In genomic region chr1:53326088-53326597, GRCh38 we compare ENCODE assay signal across 8 cellular contexts. TPM values are rescaled to one million over a fixed set of nuclear protein-coding genes. Genes with fewer than 3 reads are reported as not detected.
DNase-seq lines count a peak whose midpoint lies in the region; ATAC-seq and TF ChIP-seq lines count a peak whose summit lies in the region.

No MANE protein-coding gene starts in this region.

- H3K27ac ChIP-seq in HUES64 (ENCODE audit: low read depth, low read length) (peak overlapping the region; percentile 96), OCI-LY1 (ENCODE audit: low read depth, low read length, poor library complexity, severe bottlenecking) (peak overlapping the region; percentile 84), esophagus (ENCODE audit: low read depth in 2 of 2, low read length in 1 of 2) (peak overlapping the region; percentile 61 to 76)

- H3K4me2 ChIP-seq in OCI-LY1 (ENCODE audit: low read length), result peak overlapping the region; percentile 94

- DNase-seq in DMS114 treated with DMSO at 0.1 percent for 48 hours (lab: John Stamatoyannopoulos, UW; ENCODE audit: unreplicated experiment) (peak; percentile 84), activated T-cell treated with anti-CD3 and anti-CD28 coated beads for 1 hour (ENCODE audit: low read depth) (peak; percentile 82)
- DNase-seq in stimulated activated CD8-positive, alpha-beta memory T cell treated with anti-CD3 and anti-CD28 coated beads, Interleukin-4, amount 100 ng/mL, for 4 hours (ENCODE audit: low read depth in 2 of 2, low spot score in 1 of 2), result peak; percentile 85 to 91

- 0 out of 2 replicates have a peak, but pooled peaks cover 4% of the 10 kb centered on the region for H3K27me3 ChIP-seq in HUES64 (ENCODE audit: insufficient read depth, low read length)
- H3K27me3 ChIP-seq in OCI-LY1 (ENCODE audit: insufficient read depth, low read length), result no peaks in the 10 kb centered on the region
- H3K27me3 ChIP-seq in esophagus (ENCODE audit: control insufficient read depth in 1 of 2, insufficient read depth in 2 of 2, low read length in 2 of 2), result no peaks in the 10 kb centered on the region
- peaks cover 26% of the 10 kb centered on the region for H3K27me3 ChIP-seq in mucosa of stomach (ENCODE audit: control insufficient read depth, insufficient read depth, low read length)

- no peaks in the 10 kb centered on the region for H3K9me2 ChIP-seq in OCI-LY1 (ENCODE audit: low read depth, low read length)

- no peaks in the 10 kb centered on the region for H3F3A ChIP-seq in OCI-LY1 (ENCODE audit: insufficient read depth, low read length)

- H3K36me3 ChIP-seq in HUES64 (ENCODE audit: insufficient read depth, low read length), result peaks cover 45% of the 10 kb centered on the region
- H3K36me3 ChIP-seq in OCI-LY1 (ENCODE audit: insufficient read depth, low read length), result peaks cover 47% of the 10 kb centered on the region
- peaks cover 0 to 3% of the 10 kb centered on the region in 2 donors for H3K36me3 ChIP-seq in esophagus (ENCODE audit: control insufficient read depth in 2 of 2, insufficient read depth in 2 of 2, low read length in 1 of 2)
- H3K36me3 ChIP-seq in mucosa of stomach (ENCODE audit: control insufficient read depth, insufficient read depth, low read length), result no peaks in the 10 kb centered on the region

- peak; percentile 79 for ATAC-seq in GM21526 (IDR thresholded peaks at IDR 0.05; ENCODE audit: low FRiP score, unreplicated experiment)

- no peaks in the 10 kb centered on the region for H4K20me1 ChIP-seq in OCI-LY1 (ENCODE audit: insufficient read depth, low read length)

- no peak for TF ChIP-seq CTCF in OCI-LY1 (IDR thresholded peaks at IDR 0.05; ENCODE audit: low read length)

- under 1% methylated on average over 42 of the region's 42 CpGs for WGBS in HUES64
- 0% methylated on average over 23 to 42 of the region's 42 CpGs for WGBS in esophagus, 2 donors

- peaks cover 19% of the 10 kb centered on the region for H3K79me2 ChIP-seq in OCI-LY1 (ENCODE audit: insufficient read depth, low read length)

- H3K9me3 ChIP-seq in HUES64 (ENCODE audit: insufficient read depth, low read depth, low read length), result no peaks in the 10 kb centered on the region
- no peaks in the 10 kb centered on the region for H3K9me3 ChIP-seq in OCI-LY1 (ENCODE audit: low read length)
- no peaks in the 10 kb centered on the region for H3K9me3 ChIP-seq in esophagus (ENCODE audit: control insufficient read depth in 2 of 2, insufficient read depth in 1 of 2, low read depth in 1 of 2, low read length in 1 of 2)
- no peaks in the 10 kb centered on the region for H3K9me3 ChIP-seq in mucosa of stomach (ENCODE audit: control insufficient read depth, low read length)

- H3K4me1 ChIP-seq in HUES64 (ENCODE audit: insufficient read depth, low read length) (peaks cover 9% of the 10 kb centered on the region; the same call in 1 of the 2 replicates), OCI-LY1 (ENCODE audit: insufficient read depth, low read length, severe bottlenecking) (peaks cover 27% of the 10 kb centered on the region), esophagus (ENCODE audit: control insufficient read depth in 2 of 2, insufficient read depth in 2 of 2, low read length in 1 of 2) (peaks cover 5 to 17% of the 10 kb centered on the region in 2 donors), mucosa of stomach (ENCODE audit: control insufficient read depth, insufficient read depth, low read length) (peaks cover 31% of the 10 kb centered on the region)

- H3K9ac ChIP-seq in HUES64 (ENCODE audit: low read depth, low read length), result peak overlapping the region; percentile 92
- peak overlapping the region; percentile 82 for H3K9ac ChIP-seq in OCI-LY1 (ENCODE audit: low read length)
- H3K9ac ChIP-seq in mucosa of stomach (ENCODE audit: low read length), result peak overlapping the region; percentile 53

- peak overlapping the region; percentile 86 for H3K4me3 ChIP-seq in HUES64 (ENCODE audit: low read length)
- peak overlapping the region; percentile 77 for H3K4me3 ChIP-seq in OCI-LY1 (ENCODE audit: low read depth, low read length, poor library complexity, severe bottlenecking)
- peak overlapping the region; percentile 63 to 80 for H3K4me3 ChIP-seq in esophagus (ENCODE audit: low read depth in 1 of 2, low read length in 2 of 2)
- peak overlapping the region; percentile 57 for H3K4me3 ChIP-seq in mucosa of stomach (ENCODE audit: low read length)

- H2AFZ ChIP-seq in OCI-LY1 (ENCODE audit: low read length), result no peak overlapping the region

RNA-seq across cellular contexts. Expression of gene LRP8, which starts 1.7 kb away (rescaled TPM):
- polyA plus RNA-seq in HUES64 (2013, experiment 1 of 2), result 28.5 TPM
- polyA plus RNA-seq in HUES64 (2013, experiment 2 of 2), result 38.9 TPM
- 1 to 10 TPM; 2.7 to 6.9 TPM for polyA plus RNA-seq in esophagus

Comparison
In these comparisons a context has a peak if more than half of its experiments do, and no peak if none do; other contexts are left out.
1. Peak in every context shown above with its lines: DNase-seq, ATAC-seq, H3K4me3 ChIP-seq and H3K27ac ChIP-seq.